Comparison of ENCODE assay signal across 8 cellular contexts in the genomic region with DNA sequence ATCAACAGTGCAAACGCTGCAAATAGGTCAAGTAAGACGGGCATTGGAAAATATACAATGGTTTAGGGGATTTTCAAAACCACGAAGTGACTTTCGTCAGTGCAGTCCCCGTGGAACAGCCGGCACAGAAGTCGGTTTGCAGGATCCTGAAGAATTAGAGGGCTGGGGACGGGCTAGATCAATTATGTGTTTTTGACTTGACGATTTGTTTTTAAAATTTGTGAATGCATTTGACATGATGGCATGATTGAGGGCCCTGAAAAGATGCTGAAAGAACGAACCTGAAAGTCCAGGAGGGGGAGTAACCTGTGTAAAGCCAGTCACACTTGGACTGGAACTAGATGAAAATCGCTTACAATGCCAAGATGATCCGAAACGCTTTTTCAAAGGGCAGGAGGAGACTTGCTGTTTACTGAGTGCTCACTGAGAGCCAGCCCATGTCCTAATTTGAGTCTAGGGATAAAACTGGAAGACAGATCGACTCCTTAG. TPM values are rescaled to one million over a fixed set of nuclear protein-coding genes. Genes with fewer than 3 reads are reported as not detected.
DNase-seq lines count a peak whose midpoint lies in the region; ATAC-seq and TF ChIP-seq lines count a peak whose summit lies in the region.

No MANE protein-coding gene starts in this region.

- H3K4me1 ChIP-seq in CD4-positive, alpha-beta memory T cell (ENCODE audit: insufficient read depth, low read length), result peaks cover 13% of the 10 kb centered on the region
- H3K4me1 ChIP-seq in GM23338 (ENCODE audit: insufficient read depth), result peaks cover 14% of the 10 kb centered on the region
- no peaks in the 10 kb centered on the region for H3K4me1 ChIP-seq in esophagus (ENCODE audit: control insufficient read depth in 2 of 2, insufficient read depth in 2 of 2, low read length in 1 of 2)

- CTCF ChIA-PET in CD4-positive, alpha-beta memory T cell (lab: Charles Lee; ENCODE audit: partially characterized antibody), result no interaction called here
- CTCF ChIA-PET in RWPE1 (lab: Yijun Ruan, JAX), result no interaction called here

- peak overlapping the region; percentile 98 for H3K4me2 ChIP-seq in GM23338
- peak overlapping the region; percentile 55 for H3K4me2 ChIP-seq in neural cell (ENCODE audit: low read length)

- peak overlapping the region; percentile 84 to 94 (median 92) for H3K4me3 Mint-ChIP-seq in CD4-positive, alpha-beta memory T cell
- peak overlapping the region; percentile 73 for H3K4me3 Mint-ChIP-seq in GM23338

- POLR2A ChIA-PET in CD4-positive, alpha-beta memory T cell (lab: Charles Lee; ENCODE audit: partially characterized antibody), result interaction anchor here (1.8 kb wide), 2 partner anchors 8 to 78 kb away, joined by 11 read pairs; a partner anchor contains a TSS
- POLR2A ChIA-PET in RWPE1 (lab: Yijun Ruan, JAX; ENCODE audit: low non-redundant PET), result interaction anchor here (0.6 kb wide), 1 partner anchor 132 kb away, joined by 3 read pairs; no protein-coding TSS in a partner anchor

- TF ChIP-seq RAD21 in neural cell (conservative IDR thresholded peaks at IDR 0.05), result no peak

- no peaks in the 10 kb centered on the region for H3K27me3 Mint-ChIP-seq in CD4-positive, alpha-beta memory T cell
- H3K27me3 Mint-ChIP-seq in GM23338 (ENCODE audit: insufficient read depth, low read depth, poor library complexity), result peaks cover 31% of the 10 kb centered on the region

- intact Hi-C loops in CD4-positive, alpha-beta memory T cell (cut with micrococcal nuclease), result loop anchor here (1.0 kb wide), 1 partner anchor 71 kb away; no protein-coding TSS in a partner anchor

- H3K4me3 ChIP-seq in CD4-positive, alpha-beta memory T cell (ENCODE audit: low read length in 2 of 2), result peak overlapping the region; percentile 58 to 82
- H3K4me3 ChIP-seq in GM23338 (peak overlapping the region; percentile 87), esophagus (ENCODE audit: low read depth in 1 of 2, low read length in 2 of 2) (peak overlapping the region; percentile 58 to 59), neural cell (ENCODE audit: low read length) (peak overlapping the region; percentile 72)

- no peaks in the 10 kb centered on the region for H3K27me3 ChIP-seq in CD4-positive, alpha-beta memory T cell (ENCODE audit: insufficient read depth, low read length)
- H3K27me3 ChIP-seq in GM23338 (ENCODE audit: insufficient read depth) (peaks cover 72% of the 10 kb centered on the region), esophagus (ENCODE audit: control insufficient read depth in 1 of 2, insufficient read depth in 2 of 2, low read length in 2 of 2) (no peaks in the 10 kb centered on the region), neural cell (ENCODE audit: insufficient read depth, low read depth, low read length) (peaks cover 18% of the 10 kb centered on the region)

- H2AFZ ChIP-seq in GM23338 (peak overlapping the region; percentile 96), neural cell (ENCODE audit: low read depth, low read length) (peak overlapping the region; percentile 53)

- H3K9me3 Mint-ChIP-seq in CD4-positive, alpha-beta memory T cell, result peaks cover 0 to 9% (median 0%) of the 10 kb centered on the region in 8 donors
- peaks cover 12% of the 10 kb centered on the region for H3K9me3 Mint-ChIP-seq in GM23338

- no peak for TF ChIP-seq EP300 in neural cell (conservative IDR thresholded peaks at IDR 0.05; ENCODE audit: poor library complexity, severe bottlenecking)

- H3K36me3 ChIP-seq in CD4-positive, alpha-beta memory T cell (ENCODE audit: insufficient read depth, low read length), result no peaks in the 10 kb centered on the region
- H3K36me3 ChIP-seq in GM23338 (ENCODE audit: insufficient read depth) (0 out of 2 replicates have a peak, but pooled peaks cover 4% of the 10 kb centered on the region), esophagus (ENCODE audit: control insufficient read depth in 2 of 2, insufficient read depth in 2 of 2, low read length in 1 of 2) (no peaks in the 10 kb centered on the region), neural cell (ENCODE audit: insufficient read depth, low read length) (no peaks in the 10 kb centered on the region)

- peaks cover 3 to 11% of the 10 kb centered on the region in 2 donors for H3K36me3 Mint-ChIP-seq in CD4-positive, alpha-beta memory T cell
- H3K36me3 Mint-ChIP-seq in GM23338 (ENCODE audit: low read depth), result peaks cover 6% of the 10 kb centered on the region

- peak in 1 of 5 donors; percentile 46 for DNase-seq in CD4-positive, alpha-beta memory T cell
- DNase-seq in GM23338 (ENCODE audit: low spot score) (no peak), RWPE1 (ENCODE audit: low spot score) (peak; percentile 25), amniotic stem cell (lab: John Stamatoyannopoulos, UW) (no peak)
- no peak for DNase-seq in activated CD4-positive, alpha-beta T cell treated with anti-CD3 and anti-CD28 coated beads for 1 hour

- H3F3A ChIP-seq in GM23338 (replicated peaks; ENCODE audit: low read depth), result peaks cover 19% of the 10 kb centered on the region
- H3F3A ChIP-seq in neural cell (ENCODE audit: insufficient read depth, low read length, poor library complexity, severe bottlenecking), result peaks cover 13% of the 10 kb centered on the region

- WGBS in esophagus, 2 donors, result 15 to 24% methylated on average over 14 of the region's 14 CpGs

- H3K27ac Mint-ChIP-seq in CD4-positive, alpha-beta memory T cell, result peak overlapping the region; percentile 86 to 95 (median 89)
- no peak overlapping the region for H3K27ac Mint-ChIP-seq in GM23338

- H3K9me2 ChIP-seq in GM23338 (ENCODE audit: insufficient read depth), result no peaks in the 10 kb centered on the region
- no peaks in the 10 kb centered on the region for H3K9me2 ChIP-seq in neural cell (ENCODE audit: insufficient read depth, low read length)

- H4K20me1 ChIP-seq in GM23338 (replicated peaks; ENCODE audit: insufficient read depth), result peaks cover 8% of the 10 kb centered on the region
- no peaks in the 10 kb centered on the region for H4K20me1 ChIP-seq in neural cell (ENCODE audit: insufficient read depth)

- H3K9me3 ChIP-seq in CD4-positive, alpha-beta memory T cell (ENCODE audit: control insufficient read depth in 1 of 2, low read length in 2 of 2), result no peaks in the 10 kb centered on the region
- H3K9me3 ChIP-seq in esophagus (ENCODE audit: control insufficient read depth in 2 of 2, insufficient read depth in 1 of 2, low read depth in 1 of 2, low read length in 1 of 2) (no peaks in the 10 kb centered on the region), neural cell (ENCODE audit: low read length) (no peaks in the 10 kb centered on the region)

- H3K9ac ChIP-seq in neural cell (ENCODE audit: low read length), result peak overlapping the region; percentile 77

- TF ChIP-seq CTCF in GM23338 (conservative IDR thresholded peaks at IDR 0.05; ENCODE audit: low read depth in 2 of 2), result no peak
- no peak for TF ChIP-seq CTCF in RWPE1 (conservative IDR thresholded peaks at IDR 0.05; ENCODE audit: low read depth)
- TF ChIP-seq CTCF in neural cell (IDR thresholded peaks at IDR 0.05; ENCODE audit: poor library complexity, severe bottlenecking), result no peak

- ATAC-seq in GM23338 (peak; percentile 1; the same call in 2 of the 3 replicates), HG03095 (IDR thresholded peaks at IDR 0.05; ENCODE audit: unreplicated experiment) (no peak)

- H3K79me2 ChIP-seq in GM23338 (replicated peaks; ENCODE audit: insufficient read depth) (peaks cover 16% of the 10 kb centered on the region), neural cell (replicated peaks; ENCODE audit: insufficient read depth, low read length) (peaks cover 4% of the 10 kb centered on the region)

- peak overlapping the region; percentile 65 for H3K27ac ChIP-seq in CD4-positive, alpha-beta memory T cell (ENCODE audit: low read depth, low read length)
- H3K27ac ChIP-seq in GM23338 (ENCODE audit: low read depth), result peak overlapping the region; percentile 66; the same call in 1 of the 2 replicates
- H3K27ac ChIP-seq in RWPE1, result peak overlapping the region; percentile 98
- H3K27ac ChIP-seq in esophagus (ENCODE audit: low read depth in 2 of 2, low read length in 1 of 2), result peak overlapping the region; percentile 89 to 92
- H3K27ac ChIP-seq in neural cell (ENCODE audit: low read length), result peak overlapping the region; percentile 55

- peaks cover 17 to 24% (median 19%) of the 10 kb centered on the region in 4 donors for H3K4me1 Mint-ChIP-seq in CD4-positive, alpha-beta memory T cell
- peaks cover 19% of the 10 kb centered on the region for H3K4me1 Mint-ChIP-seq in GM23338

TF ChIP-seq in GM23338, 12 proteins besides CTCF, POLR2A, EP300 and RAD21 (continues in another document):
- no peak for TF ChIP-seq STAT1 (IDR thresholded peaks at IDR 0.05; ENCODE audit: unreplicated experiment)
- TF ChIP-seq, protein P1, sequence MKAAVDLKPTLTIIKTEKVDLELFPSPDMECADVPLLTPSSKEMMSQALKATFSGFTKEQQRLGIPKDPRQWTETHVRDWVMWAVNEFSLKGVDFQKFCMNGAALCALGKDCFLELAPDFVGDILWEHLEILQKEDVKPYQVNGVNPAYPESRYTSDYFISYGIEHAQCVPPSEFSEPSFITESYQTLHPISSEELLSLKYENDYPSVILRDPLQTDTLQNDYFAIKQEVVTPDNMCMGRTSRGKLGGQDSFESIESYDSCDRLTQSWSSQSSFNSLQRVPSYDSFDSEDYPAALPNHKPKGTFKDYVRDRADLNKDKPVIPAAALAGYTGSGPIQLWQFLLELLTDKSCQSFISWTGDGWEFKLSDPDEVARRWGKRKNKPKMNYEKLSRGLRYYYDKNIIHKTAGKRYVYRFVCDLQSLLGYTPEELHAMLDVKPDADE (IDR thresholded peaks at IDR 0.05), result no peak
- TF ChIP-seq POLR2AphosphoS5 (IDR thresholded peaks at IDR 0.05; ENCODE audit: low read depth), result no peak
- TF ChIP-seq ZNF114 (CRISPR knock-in tag; IDR thresholded peaks at IDR 0.05), result no peak

TF ChIP-seq in neural cell, 6 proteins besides CTCF, POLR2A, EP300 and RAD21 (continues in another document):
- TF ChIP-seq EZH2 (IDR thresholded peaks at IDR 0.05; ENCODE audit: borderline replicate concordance, insufficient read depth, low read length, poor library complexity, severe bottlenecking) (no peak), POLR2AphosphoS5 (IDR thresholded peaks at IDR 0.05) (no peak), MXI1 (conservative IDR thresholded peaks at IDR 0.05; ENCODE audit: poor library complexity, severe bottlenecking) (no peak)

RNA-seq across cellular contexts. Expression of a gene that starts 8.9 kb away (rescaled TPM):
- total RNA-seq in CD4-positive, alpha-beta memory T cell, result 10 to 100 TPM; 10.9 to 11.6 TPM
- polyA plus RNA-seq in CD4-positive, alpha-beta memory T cell, result 1 to 10 TPM; 2.1 to 2.4 TPM
- total RNA-seq in GM23338 (2014; rRNA removed; shearing (Covaris generic)), result 6.6 and 7.5 TPM in 2 replicates
- polyA plus RNA-seq in GM23338 (2016; fragmentation: Nextera tagmentation; extraction: Ambion mirVana) (1.4 and 2.1 TPM in 2 replicates), esophagus (1 to 10 TPM; 1.9 to 2.7 TPM), neural cell (2.9 and 3.5 TPM in 2 replicates)
- polyA minus RNA-seq in neural cell, result 12.2 and 17.9 TPM in 2 replicates
